In the genomic region with DNA sequence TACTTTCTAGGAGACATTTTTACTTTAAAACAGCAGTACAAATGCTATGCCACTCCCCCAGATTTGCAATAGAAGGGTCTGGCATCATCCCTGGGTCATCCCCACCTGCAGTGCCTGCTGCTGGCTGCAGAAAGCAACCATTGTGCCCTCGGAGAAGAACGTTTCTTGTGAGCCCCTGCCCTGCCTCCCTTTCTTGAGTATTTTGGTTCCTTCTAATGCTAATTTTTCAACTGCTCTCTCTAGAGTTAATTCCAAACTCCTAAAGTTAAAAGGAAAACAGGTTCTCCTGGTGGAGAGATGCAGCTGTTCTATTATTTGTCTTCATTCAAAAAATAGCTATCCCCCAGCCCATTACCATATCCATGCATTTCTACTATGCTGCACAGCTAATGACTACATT, we compare ENCODE assay signal across 30 cellular contexts.
"Had no signal": no experiment of that assay in that cellular context is flagged by ENCODE, and none has a peak within 500 bp of the region (broad histone marks: within the 10 kb centered on the region; RNA-seq: fewer than 3 reads in every experiment).

No MANE protein-coding gene starts in this region.

- H3K4me2 ChIP-seq: smooth muscle cell had no signal

- ATAC-seq: activated CD4-positive, CD25-positive, alpha-beta regulatory T cell treated with anti-CD3 and anti-CD28 coated beads, Interleukin-2, amount 50 U/mL, for 24 hours; foreskin keratinocyte; heart left ventricle; left lung; natural killer cell; stimulated activated naive B cell treated with anti-CD40 and anti-IgM and Interleukin-4, amounts not matched to agents 10 μg/mL and 1 μg/mL and 100 μg/mL, for 72 hours had no signal

- H3K27me3 ChIP-seq: breast epithelium, esophagus muscularis mucosa, foreskin keratinocyte, heart left ventricle, left lung, right atrium auricular region, stomach, thyroid gland, upper lobe of left lung, vagina had no signal

- H3K27ac ChIP-seq: breast epithelium, esophagus muscularis mucosa, foreskin keratinocyte, heart left ventricle, left lung, right atrium auricular region, stomach, thyroid gland, upper lobe of left lung, vagina had no signal

- H3K4me3 Mint-ChIP-seq: activated naive CD4-positive, alpha-beta T cell treated with anti-CD3 and anti-CD28 coated beads, Interleukin-2, amount 10 ng/mL, durations not matched to agents 7 days and 5 days; activated naive CD8-positive, alpha-beta T cell treated with anti-CD3 and anti-CD28 coated beads, Interleukin-2, amount 10 ng/mL, durations not matched to agents 7 days and 5 days; activated T-helper 1 cell treated with anti-CD3 and anti-CD28 coated beads, Interleukin-12 subunit alpha, Interleukin-12 subunit beta, Interleukin-2, Interleukin-4 antibody, amounts not matched to agents 30 ng/mL and 10 ng/mL and 1 ng/mL, durations not matched to agents 14 hours and 24 hours and 36 hours; natural killer cell; stimulated activated naive B cell treated with anti-CD40 and anti-IgM and Interleukin-4, amounts not matched to agents 10 μg/mL and 1 μg/mL and 100 μg/mL, for 72 hours; T-helper 2 cell treated with Interferon-gamma antibody and Interleukin-4, amounts not matched to agents 5 μg/mL and 100 μg/mL, for 36 hours had no signal

- H3K27ac Mint-ChIP-seq: activated naive CD4-positive, alpha-beta T cell treated with anti-CD3 and anti-CD28 coated beads, Interleukin-2, amount 10 ng/mL, durations not matched to agents 7 days and 5 days; activated naive CD8-positive, alpha-beta T cell treated with anti-CD3 and anti-CD28 coated beads, Interleukin-2, amount 10 ng/mL, durations not matched to agents 7 days and 5 days; activated T-helper 1 cell treated with anti-CD3 and anti-CD28 coated beads, Interleukin-12 subunit alpha, Interleukin-12 subunit beta, Interleukin-2, Interleukin-4 antibody, amounts not matched to agents 30 ng/mL and 10 ng/mL and 1 ng/mL, durations not matched to agents 14 hours and 24 hours and 36 hours; natural killer cell; stimulated activated naive B cell treated with anti-CD40 and anti-IgM and Interleukin-4, amounts not matched to agents 10 μg/mL and 1 μg/mL and 100 μg/mL, for 72 hours; T-helper 2 cell treated with Interferon-gamma antibody and Interleukin-4, amounts not matched to agents 5 μg/mL and 100 μg/mL, for 36 hours had no signal

- H3K27me3 Mint-ChIP-seq: activated naive CD4-positive, alpha-beta T cell treated with anti-CD3 and anti-CD28 coated beads, Interleukin-2, amount 10 ng/mL, durations not matched to agents 7 days and 5 days; activated naive CD8-positive, alpha-beta T cell treated with anti-CD3 and anti-CD28 coated beads, Interleukin-2, amount 10 ng/mL, durations not matched to agents 7 days and 5 days; stimulated activated naive B cell treated with anti-CD40 and anti-IgM and Interleukin-4, amounts not matched to agents 10 μg/mL and 1 μg/mL and 100 μg/mL, for 72 hours had no signal

- H3K36me3 ChIP-seq: breast epithelium, esophagus muscularis mucosa, heart left ventricle, left lung, right atrium auricular region, stomach, thyroid gland, upper lobe of left lung, vagina had no signal

- H3K4me1 ChIP-seq: breast epithelium, esophagus muscularis mucosa, foreskin keratinocyte, heart left ventricle, left lung, right atrium auricular region, stomach, thyroid gland, upper lobe of left lung, vagina had no signal

- H3K9me3 ChIP-seq: esophagus muscularis mucosa, left lung, right atrium auricular region, stomach, thyroid gland, upper lobe of left lung had no signal

- DNase-seq: activated CD4-positive, alpha-beta T cell treated with anti-CD3 and anti-CD28 coated beads for 48 hours; activated CD4-positive, alpha-beta T cell treated with anti-CD3 and anti-CD28 coated beads, Interleukin-2, amount 50 U/mL, for 48 hours; activated CD8-positive, alpha-beta memory T cell treated with anti-CD3 and anti-CD28 coated beads, Interleukin-2, amount 50 U/mL, for 4 hours; activated effector memory CD4-positive, alpha-beta T cell treated with anti-CD3 and anti-CD28 coated beads, Interleukin-2, amount 50 U/mL, for 16 hours; activated naive CD4-positive, alpha-beta T cell treated with anti-CD3 and anti-CD28 coated beads, Interleukin-2, amount 10 ng/mL, durations not matched to agents 7 days and 5 days; activated naive CD8-positive, alpha-beta T cell treated with anti-CD3 and anti-CD28 coated beads, Interleukin-2, amount 10 ng/mL, durations not matched to agents 7 days and 5 days; activated T-cell treated with anti-CD3 and anti-CD28 coated beads, Interleukin-2, amount 50 U/mL, for 1 hour; amniotic stem cell; central memory CD4-positive, alpha-beta T cell; foreskin keratinocyte; heart left ventricle; hypothalamus; left lung; mesendoderm; natural killer cell; stimulated activated CD4-positive, alpha-beta T cell treated with anti-CD3 and anti-CD28 coated beads, Interleukin-1b, Interleukin-23, amount 100 ng/mL, for 48 hours; stimulated activated naive B cell treated with anti-CD40 and anti-IgM and Interleukin-4, amounts not matched to agents 10 μg/mL and 1 μg/mL and 100 μg/mL, for 72 hours; stomach; T-helper 1 cell; thyroid gland; upper lobe of left lung had no signal

- H3K4me1 Mint-ChIP-seq: activated naive CD4-positive, alpha-beta T cell treated with anti-CD3 and anti-CD28 coated beads, Interleukin-2, amount 10 ng/mL, durations not matched to agents 7 days and 5 days; activated naive CD8-positive, alpha-beta T cell treated with anti-CD3 and anti-CD28 coated beads, Interleukin-2, amount 10 ng/mL, durations not matched to agents 7 days and 5 days; natural killer cell; stimulated activated naive B cell treated with anti-CD40 and anti-IgM and Interleukin-4, amounts not matched to agents 10 μg/mL and 1 μg/mL and 100 μg/mL, for 72 hours had no signal

- H3K36me3 Mint-ChIP-seq: activated naive CD4-positive, alpha-beta T cell treated with anti-CD3 and anti-CD28 coated beads, Interleukin-2, amount 10 ng/mL, durations not matched to agents 7 days and 5 days; activated naive CD8-positive, alpha-beta T cell treated with anti-CD3 and anti-CD28 coated beads, Interleukin-2, amount 10 ng/mL, durations not matched to agents 7 days and 5 days; natural killer cell; stimulated activated naive B cell treated with anti-CD40 and anti-IgM and Interleukin-4, amounts not matched to agents 10 μg/mL and 1 μg/mL and 100 μg/mL, for 72 hours had no signal

- H3K4me3 ChIP-seq: breast epithelium, esophagus muscularis mucosa, heart left ventricle, left lung, lung, right atrium auricular region, smooth muscle cell, stomach, thyroid gland, upper lobe of left lung, vagina had no signal

- H3K9me3 Mint-ChIP-seq: activated naive CD4-positive, alpha-beta T cell treated with anti-CD3 and anti-CD28 coated beads, Interleukin-2, amount 10 ng/mL, durations not matched to agents 7 days and 5 days; activated naive CD8-positive, alpha-beta T cell treated with anti-CD3 and anti-CD28 coated beads, Interleukin-2, amount 10 ng/mL, durations not matched to agents 7 days and 5 days; activated T-helper 1 cell treated with anti-CD3 and anti-CD28 coated beads, Interleukin-12 subunit alpha, Interleukin-12 subunit beta, Interleukin-2, Interleukin-4 antibody, amounts not matched to agents 30 ng/mL and 10 ng/mL and 1 ng/mL, durations not matched to agents 14 hours and 24 hours and 36 hours; natural killer cell; T-helper 2 cell treated with Interferon-gamma antibody and Interleukin-4, amounts not matched to agents 5 μg/mL and 100 μg/mL, for 36 hours had no signal
